ENCODE assay signal across 13 cellular contexts in the genomic region with DNA sequence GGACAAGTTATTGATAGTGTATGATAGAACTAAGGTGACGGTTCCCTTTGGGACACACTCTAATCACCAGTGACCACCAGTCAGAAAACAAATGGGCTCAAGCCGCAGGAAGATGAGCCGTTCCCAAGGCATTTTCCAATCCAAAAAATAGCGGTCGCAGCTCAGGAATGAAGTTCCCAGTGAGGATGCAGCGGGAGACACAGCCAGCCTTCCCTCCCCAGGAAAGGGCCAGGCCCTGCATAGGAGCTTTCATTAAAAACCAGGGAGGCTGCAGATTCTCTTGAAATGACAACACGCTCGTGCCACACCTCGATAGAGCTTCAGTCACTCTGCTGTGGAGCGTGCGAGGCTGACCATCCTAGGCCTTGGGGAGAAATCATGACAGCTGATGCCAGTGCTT.
A peak's percentile ranks its signal among the peaks of the same experiment; 100 is the strongest.
DNase-seq lines count a peak whose midpoint lies in the region; ATAC-seq, FAIRE-seq and TF ChIP-seq lines count a peak whose summit lies in the region.
"Had no signal": no experiment of that assay in that cellular context is flagged by ENCODE, and none has a peak within 500 bp of the region (broad histone marks: within the 10 kb centered on the region; RNA-seq: fewer than 3 reads in every experiment).

No MANE protein-coding gene starts in this region.

- peak overlapping the region; percentile 75 for H3K4me3 Mint-ChIP-seq in CD4-positive, alpha-beta T cell
- H3K4me3 Mint-ChIP-seq in chondrocyte (ENCODE audit: unreplicated experiment): no peak overlapping the region

- H3K4me1 Mint-ChIP-seq in CD4-positive, alpha-beta T cell (ENCODE audit: low read depth): peaks cover 34% of the 10 kb centered on the region
- peaks cover 27% of the 10 kb centered on the region for H3K4me1 Mint-ChIP-seq in chondrocyte (ENCODE audit: low read depth)

- 87% methylated on average over 11 of the region's 11 CpGs for WGBS in esophagus muscularis mucosa
- WGBS in prostate gland: 62% methylated on average over 11 of the region's 11 CpGs

- no peaks in the 10 kb centered on the region for H3K9me3 ChIP-seq in CD4-positive, alpha-beta T cell (ENCODE audit: control insufficient read depth, low read length)
- no peaks in the 10 kb centered on the region for H3K9me3 ChIP-seq in MG63
- H3K9me3 ChIP-seq in esophagus muscularis mucosa: no peaks in the 10 kb centered on the region
- no peaks in the 10 kb centered on the region for H3K9me3 ChIP-seq in prostate gland

- no peaks in the 10 kb centered on the region for H3K9me3 Mint-ChIP-seq in CD4-positive, alpha-beta T cell
- H3K9me3 Mint-ChIP-seq in chondrocyte (ENCODE audit: low read depth): no peaks in the 10 kb centered on the region
- H3K9me3 Mint-ChIP-seq: neural progenitor cell had no signal

- intact Hi-C loops in CD4-positive, alpha-beta T cell (cut with DNase I, micrococcal nuclease): no loop called here
- intact Hi-C loops in esophagus muscularis mucosa (cut with DNase I): no loop called here
- intact Hi-C loops in prostate gland (cut with DNase I): no loop called here

- no peak for TF ChIP-seq POLR2A in esophagus muscularis mucosa (IDR thresholded peaks at IDR 0.05; ENCODE audit: low read depth)
- no peak for TF ChIP-seq POLR2A in prostate gland (IDR thresholded peaks at IDR 0.05)

- POLR2A ChIA-PET in CD4-positive, alpha-beta T cell (lab: Charles Lee): interaction anchor here (3.9 kb wide), 1 partner anchor 27 kb away, joined by 24 read pairs; no protein-coding TSS in a partner anchor

- H3K4me1 ChIP-seq in esophagus muscularis mucosa (peaks cover 53 to 82% (median 63%) of the 10 kb centered on the region in 4 donors), prostate gland (replicated peaks) (peaks cover 12% of the 10 kb centered on the region)

- no peak overlapping the region for H3K27ac ChIP-seq in CD4-positive, alpha-beta T cell (ENCODE audit: low read depth, low read length)
- peak overlapping the region; percentile 93 to 100 (median 98) for H3K27ac ChIP-seq in esophagus muscularis mucosa (replicated peaks in 1 of 4)
- peak overlapping the region; percentile 99 to 100 for H3K27ac ChIP-seq in prostate gland
- H3K27ac ChIP-seq: neural progenitor cell had no signal

- H3K36me3 ChIP-seq in MG63 (no peaks in the 10 kb centered on the region; the same call in 1 of the 2 replicates), esophagus muscularis mucosa (no peaks in the 10 kb centered on the region), prostate gland (no peaks in the 10 kb centered on the region)
- H3K36me3 ChIP-seq: neural progenitor cell had no signal

- no peak overlapping the region for H3K4me3 ChIP-seq in MG63
- H3K4me3 ChIP-seq in esophagus muscularis mucosa: peak overlapping the region in 2 of 4 donors; percentile 3 to 83
- peak overlapping the region; percentile 64 to 95 for H3K4me3 ChIP-seq in prostate gland
- H3K4me3 ChIP-seq: neural progenitor cell had no signal

- no peak for FAIRE-seq in HTR-8/SVneo (lab: Jason Lieb, UNC)

- no peaks in the 10 kb centered on the region for H3K36me3 Mint-ChIP-seq in CD4-positive, alpha-beta T cell (ENCODE audit: low read depth)
- no peaks in the 10 kb centered on the region for H3K36me3 Mint-ChIP-seq in chondrocyte (ENCODE audit: low read depth)
- H3K36me3 Mint-ChIP-seq: neural progenitor cell had no signal

- CTCF ChIA-PET in CD4-positive, alpha-beta T cell (lab: Charles Lee): no interaction called here

- TF ChIP-seq CTCF in CD4-positive, alpha-beta T cell (IDR thresholded peaks at IDR 0.05): no peak
- no peak for TF ChIP-seq CTCF in esophagus muscularis mucosa (IDR thresholded peaks at IDR 0.05)
- TF ChIP-seq CTCF in prostate gland (IDR thresholded peaks at IDR 0.05): no peak
- TF ChIP-seq CTCF in chondrocyte (IDR thresholded peaks at IDR 0.05): no peak

- no peak for DNase-seq in CD4-positive, alpha-beta T cell
- peak; percentile 35 for DNase-seq in MG63
- no peak for DNase-seq in esophagus muscularis mucosa (ENCODE audit: extremely low spot score)
- DNase-seq in prostate gland (ENCODE audit: low spot score): no peak
- DNase-seq in superior temporal gyrus (ENCODE audit: extremely low spot score): no peak
- no peak for DNase-seq in HTR-8/SVneo (ENCODE audit: insufficient read length, low spot score)
- DNase-seq in chondrocyte (ENCODE audit: low spot score): no peak
- DNase-seq: activated CD4-positive, CD25-positive, alpha-beta regulatory T cell treated with anti-CD3 and anti-CD28 coated beads, Interleukin-2, amount 50 U/mL, for 72 hours; DND-41; glutamatergic neuron; MV-4-11 had no signal

- H3K27ac Mint-ChIP-seq in CD4-positive, alpha-beta T cell: peak overlapping the region; percentile 71
- H3K27ac Mint-ChIP-seq in chondrocyte (ENCODE audit: unreplicated experiment): no peak overlapping the region
- H3K27ac Mint-ChIP-seq: neural progenitor cell had no signal

- TF ChIP-seq EP300 in esophagus muscularis mucosa (IDR thresholded peaks at IDR 0.05): no peak

- no peak for ATAC-seq in CD4-positive, alpha-beta T cell (ENCODE audit: poor library complexity)
- no peak for ATAC-seq in HG03108 (IDR thresholded peaks at IDR 0.05; ENCODE audit: unreplicated experiment)

- no peaks in the 10 kb centered on the region for H3K27me3 Mint-ChIP-seq in CD4-positive, alpha-beta T cell
- no peaks in the 10 kb centered on the region for H3K27me3 Mint-ChIP-seq in chondrocyte (ENCODE audit: low read depth)

- no peaks in the 10 kb centered on the region for H3K27me3 ChIP-seq in CD4-positive, alpha-beta T cell (ENCODE audit: control insufficient read depth, insufficient read depth, low read length)
- H3K27me3 ChIP-seq in MG63 (no peaks in the 10 kb centered on the region), esophagus muscularis mucosa (no peaks in the 10 kb centered on the region), prostate gland (replicated peaks; ENCODE audit: insufficient read depth) (no peaks in the 10 kb centered on the region)
